Comparison of ENCODE assay signal across 11 cellular contexts in the genomic region with DNA sequence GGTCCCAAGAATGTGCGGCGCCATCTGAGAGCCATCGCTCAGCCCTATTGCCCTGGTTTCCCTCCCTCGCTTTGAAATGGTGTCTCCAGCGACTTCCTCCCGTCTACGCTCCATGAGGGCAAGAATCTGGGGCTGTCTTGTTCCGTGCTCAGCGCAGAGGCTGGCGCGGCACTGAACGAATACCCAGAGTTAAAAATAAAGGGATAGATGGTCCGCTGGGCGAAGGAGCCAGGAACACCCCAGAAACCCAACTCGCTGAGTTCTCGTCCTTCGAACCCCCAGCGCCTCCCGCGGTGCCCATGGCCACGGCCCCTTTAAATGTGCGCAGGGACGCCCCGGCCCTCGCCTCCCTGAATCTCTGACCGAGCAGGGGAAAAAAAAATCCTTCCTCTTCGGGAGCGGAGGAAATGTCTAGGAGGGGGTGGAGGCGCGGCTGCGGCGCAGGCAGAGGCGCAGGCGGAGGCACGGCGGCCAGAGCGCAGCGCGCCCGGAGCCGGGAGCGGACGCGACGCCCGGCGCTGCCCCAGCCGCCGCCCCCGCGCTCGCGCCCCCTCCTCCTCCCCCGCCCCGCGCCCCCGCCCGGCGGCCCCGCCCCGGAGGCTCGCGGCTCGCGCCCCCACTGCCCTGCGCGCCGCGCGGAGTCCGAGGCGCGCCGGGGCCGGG. TPM values are rescaled to one million over a fixed set of nuclear protein-coding genes. Genes with fewer than 3 reads are reported as not detected.
DNase-seq lines count a peak whose midpoint lies in the region; ATAC-seq and TF ChIP-seq lines count a peak whose summit lies in the region.
"Had no signal": no experiment of that assay in that cellular context is flagged by ENCODE, and none has a peak within 500 bp of the region (broad histone marks: within the 10 kb centered on the region; RNA-seq: fewer than 3 reads in every experiment).

No MANE protein-coding gene starts in this region.

- no peaks in the 10 kb centered on the region for H3K9me3 ChIP-seq in gastroesophageal sphincter
- no peaks in the 10 kb centered on the region for H3K9me3 ChIP-seq in mucosa of stomach (ENCODE audit: control insufficient read depth, low read length)
- H3K9me3 ChIP-seq in tibial nerve = no peaks in the 10 kb centered on the region

- peak overlapping the region in 3 of 4 donors; percentile 70 to 86 (median 82) for H3K27ac ChIP-seq in gastroesophageal sphincter
- H3K27ac ChIP-seq in tibial nerve = peak overlapping the region in 3 of 4 donors; percentile 46 to 89 (median 62)
- H3K27ac ChIP-seq: 22Rv1 had no signal

- ATAC-seq in gastroesophageal sphincter = peak; percentile 60

- peak in 1 of 2 donors; percentile 9 for TF ChIP-seq POLR2A in gastroesophageal sphincter (IDR thresholded peaks at IDR 0.05)
- TF ChIP-seq POLR2A in tibial nerve (IDR thresholded peaks at IDR 0.05) = no peak

- H3K4me3 ChIP-seq in gastroesophageal sphincter (peak overlapping the region in 1 of 2 donors; percentile 65), mucosa of stomach (ENCODE audit: low read length) (peak overlapping the region; percentile 12), tibial nerve (peak overlapping the region; percentile 19 to 69 (median 44))

- no peak overlapping the region for H3K9ac ChIP-seq in mucosa of stomach (ENCODE audit: low read length)

- no peaks in the 10 kb centered on the region for H3K36me3 ChIP-seq in gastroesophageal sphincter
- H3K36me3 ChIP-seq in mucosa of stomach (ENCODE audit: control insufficient read depth, insufficient read depth, low read length) = no peaks in the 10 kb centered on the region
- no peaks in the 10 kb centered on the region for H3K36me3 ChIP-seq in tibial nerve

- H3K4me1 ChIP-seq in gastroesophageal sphincter (peaks cover 0 to 58% (median 3%) of the 10 kb centered on the region in 3 donors), mucosa of stomach (ENCODE audit: control insufficient read depth, insufficient read depth, low read length) (peaks cover 28% of the 10 kb centered on the region), tibial nerve (peaks cover 0 to 49% (median 2%) of the 10 kb centered on the region in 4 donors)

- DNase-seq in DMS 273 (lab: John Stamatoyannopoulos, UW; ENCODE audit: unreplicated experiment) = peak; percentile 18
- DNase-seq in DMS 273 treated with DMSO at 0.1 percent for 48 hours (lab: John Stamatoyannopoulos, UW) = no peak
- no peak for DNase-seq in tibial nerve (ENCODE audit: low spot score in 2 of 2)
- no peak for DNase-seq in 8988T
- DNase-seq in C1 segment of cervical spinal cord (lab: John Stamatoyannopoulos, UW) = no peak
- no peak for DNase-seq in ureter (ENCODE audit: low spot score)
- DNase-seq: activated CD4-positive, alpha-beta T cell treated with anti-CD3 and anti-CD28 coated beads, Interleukin-2, amount 50 U/mL, for 1 hour; OCI-M1 had no signal

- TF ChIP-seq EP300 in gastroesophageal sphincter (IDR thresholded peaks at IDR 0.05) (no peak), tibial nerve (IDR thresholded peaks at IDR 0.05) (no peak)

- H3K27me3 ChIP-seq in gastroesophageal sphincter (peaks cover 57% of the 10 kb centered on the region), mucosa of stomach (ENCODE audit: control insufficient read depth, insufficient read depth, low read length) (peaks cover 48% of the 10 kb centered on the region), tibial nerve (peaks cover 0 to 12% of the 10 kb centered on the region in 2 donors)

- 9 to 32% methylated on average over 4 to 7 of the region's 75 CpGs for WGBS in gastroesophageal sphincter (ENCODE audit: low coverage in 1 of 2), 2 donors
- 6 to 12% methylated on average over 26 to 33 of the region's 75 CpGs for WGBS in tibial nerve, 2 donors

- TF ChIP-seq CTCF in gastroesophageal sphincter (IDR thresholded peaks at IDR 0.05) (no peak), tibial nerve (IDR thresholded peaks at IDR 0.05) (no peak)

RNA-seq across cellular contexts. Expression of a gene that starts 8.6 kb away (rescaled TPM):
- total RNA-seq in gastroesophageal sphincter (10 to 100 TPM; 16.1 to 18.7 (median 17.3) TPM), tibial nerve (10 to 100 TPM; 33.3 to 41.8 (median 38.7) TPM), ureter (23.2 TPM)
